17 cellular contexts compared by ENCODE assay signal in the genomic region with DNA sequence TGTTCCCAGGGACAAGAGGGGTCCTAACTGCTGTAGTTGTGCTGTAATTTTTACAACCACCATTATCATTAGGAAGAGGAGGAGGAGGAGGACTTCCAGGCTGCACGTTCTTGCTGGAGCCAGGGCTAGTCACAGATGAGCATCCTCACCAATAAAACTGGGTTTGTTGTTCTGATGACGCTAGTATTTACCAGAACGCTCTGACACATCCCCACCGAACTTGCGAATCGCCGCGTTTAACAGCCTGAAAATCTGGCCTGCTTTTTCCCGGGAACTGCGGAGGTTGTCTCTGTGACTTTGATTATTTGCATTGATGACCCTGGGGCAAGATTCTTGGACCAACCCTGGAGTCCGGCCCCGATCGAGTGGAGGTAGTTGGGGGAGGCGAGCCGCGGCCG. TPM values are rescaled to one million over a fixed set of nuclear protein-coding genes. Genes with fewer than 3 reads are reported as not detected.
A peak's percentile ranks its signal among the peaks of the same experiment; 100 is the strongest.
DNase-seq lines count a peak whose midpoint lies in the region; ATAC-seq and TF ChIP-seq lines count a peak whose summit lies in the region.
"Had no signal": no experiment of that assay in that cellular context is flagged by ENCODE, and none has a peak within 500 bp of the region (broad histone marks: within the 10 kb centered on the region; RNA-seq: fewer than 3 reads in every experiment).

No MANE protein-coding gene starts in this region.

- H3K36me3 Mint-ChIP-seq in H9 (ENCODE audit: insufficient read depth in 1 of 3, low read depth in 3 of 3) (no peaks in the 10 kb centered on the region; a peak in 1 of 7 replicates), endothelial cell (ENCODE audit: low read depth, unreplicated experiment) (no peaks in the 10 kb centered on the region), natural killer cell (no peaks in the 10 kb centered on the region)
- no peaks in the 10 kb centered on the region for H3K36me3 Mint-ChIP-seq in T-helper 2 cell treated with Interferon-gamma antibody and Interleukin-4, amounts not matched to agents 5 μg/mL and 100 μg/mL, for 36 hours (ENCODE audit: low read depth)

- no peak overlapping the region for H2BK15ac ChIP-seq in H9 (ENCODE audit: low read depth, low read length)

- H3K79me2 ChIP-seq in H9 (ENCODE audit: insufficient read depth, low read length): no peaks in the 10 kb centered on the region

- no peak overlapping the region for H3K18ac ChIP-seq in H9 (ENCODE audit: insufficient read length, low read depth, low read length)

- no peak overlapping the region for H2AK5ac ChIP-seq in H9 (ENCODE audit: insufficient read length, low read length)

- H2BK5ac ChIP-seq in H9 (ENCODE audit: insufficient read length, low read length): no peak overlapping the region

- TF ChIP-seq CTCF in AG09309 (IDR thresholded peaks at IDR 0.05; ENCODE audit: control insufficient read depth, insufficient read depth, low read depth, low read length, missing control alignments) (no peak), H9 (conservative IDR thresholded peaks at IDR 0.05) (no peak), endothelial cell (IDR thresholded peaks at IDR 0.05; ENCODE audit: unreplicated experiment) (no peak), left lung (IDR thresholded peaks at IDR 0.05) (no peak), natural killer cell (IDR thresholded peaks at IDR 0.05) (no peak)

- no peak overlapping the region for H3T11ph ChIP-seq in H9 (ENCODE audit: low read length)

- no peaks in the 10 kb centered on the region for H3K23me2 ChIP-seq in H9 (ENCODE audit: insufficient read length, low read depth, low read length, poor library complexity, severe bottlenecking)

- H3K27me3 ChIP-seq in H9 (ENCODE audit: insufficient read depth, low read length) (peaks cover 72% of the 10 kb centered on the region), left lung (peaks cover 66 to 100% of the 10 kb centered on the region in 2 donors)

- no peaks in the 10 kb centered on the region for H3K36me3 ChIP-seq in left lung
- H3K36me3 ChIP-seq: colonic mucosa had no signal

- no peak overlapping the region for H4K8ac ChIP-seq in H9 (replicated peaks; ENCODE audit: insufficient read length, low read depth, low read length)

- H2BK12ac ChIP-seq in H9 (ENCODE audit: insufficient read length, low read depth, low read length): no peak overlapping the region

- no CpG with 5 or more reads among the region's 17 CpGs for WGBS in H9 (ENCODE audit: extremely low coverage, insufficient read length, low lambda C conversion rate)

- H3K27ac Mint-ChIP-seq in H9: no peak overlapping the region
- H3K27ac Mint-ChIP-seq in endothelial cell (ENCODE audit: unreplicated experiment): no peak overlapping the region
- H3K27ac Mint-ChIP-seq in natural killer cell: no peak overlapping the region
- H3K27ac Mint-ChIP-seq in T-helper 2 cell treated with Interferon-gamma antibody and Interleukin-4, amounts not matched to agents 5 μg/mL and 100 μg/mL, for 36 hours: no peak overlapping the region

- peak overlapping the region; percentile 15 for H3K4me3 ChIP-seq in AG09309 (ENCODE audit: control insufficient read depth, low read depth, low read length)
- H3K4me3 ChIP-seq in left lung: no peak overlapping the region
- H3K4me3 ChIP-seq: colonic mucosa had no signal

- intact Hi-C loops in left lung (cut with DNase I) (no loop called here), natural killer cell (cut with micrococcal nuclease) (no loop called here)

- H3K4me3 Mint-ChIP-seq in H9 (peak overlapping the region in 1 of 2 experiments; percentile 79; a peak in 3 of 5 replicates), endothelial cell (ENCODE audit: unreplicated experiment) (peak overlapping the region; percentile 42), natural killer cell (no peak overlapping the region)
- no peak overlapping the region for H3K4me3 Mint-ChIP-seq in T-helper 2 cell treated with Interferon-gamma antibody and Interleukin-4, amounts not matched to agents 5 μg/mL and 100 μg/mL, for 36 hours

- ATAC-seq in left lung: peak; percentile 12
- no peak for ATAC-seq in natural killer cell
- ATAC-seq in HG02678 (IDR thresholded peaks at IDR 0.05; ENCODE audit: unreplicated experiment): no peak
- ATAC-seq: PC-3 had no signal

- H2BK20ac ChIP-seq in H9 (ENCODE audit: low read depth, low read length, poor library complexity, severe bottlenecking): no peak overlapping the region

- H3K4me1 Mint-ChIP-seq in H9: peaks cover 44 to 58% of the 10 kb centered on the region in 2 experiments
- peaks cover 15% of the 10 kb centered on the region for H3K4me1 Mint-ChIP-seq in endothelial cell (ENCODE audit: unreplicated experiment)
- H3K4me1 Mint-ChIP-seq in natural killer cell: no peaks in the 10 kb centered on the region
- no peaks in the 10 kb centered on the region for H3K4me1 Mint-ChIP-seq in T-helper 2 cell treated with Interferon-gamma antibody and Interleukin-4, amounts not matched to agents 5 μg/mL and 100 μg/mL, for 36 hours (ENCODE audit: low read depth)

- no peak overlapping the region for H3K9ac ChIP-seq in H9 (ENCODE audit: extremely low read depth, insufficient read length, low read length)

- H3K4me1 ChIP-seq in H9 (ENCODE audit: insufficient read depth, low read length): peaks cover 2% of the 10 kb centered on the region; the same call in 1 of the 2 replicates
- peaks cover 0 to 7% of the 10 kb centered on the region in 2 donors for H3K4me1 ChIP-seq in left lung
- H3K4me1 ChIP-seq: colonic mucosa had no signal

- no peak overlapping the region for H3K23ac ChIP-seq in H9 (ENCODE audit: insufficient read length, low read depth, low read length)

- H3K27me3 Mint-ChIP-seq in H9 (ENCODE audit: low read depth) (peaks cover 98% of the 10 kb centered on the region), endothelial cell (ENCODE audit: unreplicated experiment) (peaks cover 30% of the 10 kb centered on the region), natural killer cell (ENCODE audit: low read depth in 2 of 2) (peaks cover 57 to 65% of the 10 kb centered on the region in 2 donors)
- H3K27me3 Mint-ChIP-seq in T-helper 2 cell treated with Interferon-gamma antibody and Interleukin-4, amounts not matched to agents 5 μg/mL and 100 μg/mL, for 36 hours (ENCODE audit: low read depth): peaks cover 88% of the 10 kb centered on the region

- no peak overlapping the region for H2BK120ac ChIP-seq in H9 (ENCODE audit: low read depth, low read length, poor library complexity, severe bottlenecking)

- H3K9me3 Mint-ChIP-seq in H9 (no peaks in the 10 kb centered on the region; a peak in 1 of 5 replicates), endothelial cell (ENCODE audit: unreplicated experiment) (no peaks in the 10 kb centered on the region), natural killer cell (peaks cover 0 to 2% of the 10 kb centered on the region in 2 donors)
- no peaks in the 10 kb centered on the region for H3K9me3 Mint-ChIP-seq in T-helper 2 cell treated with Interferon-gamma antibody and Interleukin-4, amounts not matched to agents 5 μg/mL and 100 μg/mL, for 36 hours

- peak overlapping the region; percentile 35 for H3K4me2 ChIP-seq in H9 (ENCODE audit: insufficient read depth, insufficient read length, low read length)

- H3K9me3 ChIP-seq in H9 (ENCODE audit: control insufficient read depth, low read depth, low read length): no peaks in the 10 kb centered on the region
- no peaks in the 10 kb centered on the region for H3K9me3 ChIP-seq in left lung
- H3K9me3 ChIP-seq: colonic mucosa had no signal

- no peak overlapping the region for H3K14ac ChIP-seq in H9 (ENCODE audit: insufficient read depth, low read length)

- no peaks in the 10 kb centered on the region for H3K79me1 ChIP-seq in H9 (ENCODE audit: insufficient read depth, low read depth, low read length, poor library complexity, severe bottlenecking)

- no peak overlapping the region for H3K27ac ChIP-seq in H9 (ENCODE audit: insufficient read length, low read depth, low read length)
- H3K27ac ChIP-seq in left lung: peak overlapping the region; percentile 55 to 70
- H3K27ac ChIP-seq: colonic mucosa had no signal

- DNase-seq in AG09309 (ENCODE audit: low read depth): peak; percentile 67
- no peak for DNase-seq in H9
- no peak for DNase-seq in endothelial cell (ENCODE audit: low spot score)
- no peak for DNase-seq in left lung
- DNase-seq in natural killer cell: no peak
- no peak for DNase-seq in NOMO-1 treated with dmso at 0.1 percent for 144 hours (lab: John Stamatoyannopoulos, UW; ENCODE audit: unreplicated experiment)
- DNase-seq in T-helper 2 cell treated with Interferon-gamma antibody and Interleukin-4, amounts not matched to agents 5 μg/mL and 100 μg/mL, for 36 hours (ENCODE audit: low spot score): no peak
- DNase-seq: anterior cingulate cortex, colonic mucosa, erythroblast, hypothalamus, MV-4-11, NCI-H2029, NCI-H524 treated with DMSO at 0.1 percent for 48 hours, PC-3 had no signal

- no peak overlapping the region for H2AFZ ChIP-seq in H9 (ENCODE audit: low read length)

- H3K4ac ChIP-seq in H9 (ENCODE audit: low read depth, low read length): no peak overlapping the region

- no peak overlapping the region for H3K56ac ChIP-seq in H9 (ENCODE audit: insufficient read length, low read depth, low read length)

- no peak overlapping the region for H4K5ac ChIP-seq in H9 (ENCODE audit: insufficient read length, low read depth, low read length)

- H4K91ac ChIP-seq in H9 (ENCODE audit: insufficient read length, low read depth, low read length): no peak overlapping the region

- H4K20me1 ChIP-seq in H9 (ENCODE audit: control insufficient read depth, insufficient read depth, insufficient read length): no peaks in the 10 kb centered on the region

RNA-seq across cellular contexts. Expression of a gene that starts 10.2 kb away (rescaled TPM):
- not detected in 2 replicates for total RNA-seq in H9 (2021)
- total RNA-seq in endothelial cell (ENCODE audit: unreplicated experiment): 0.38 TPM
- total RNA-seq in left lung: 10 to 100 TPM; 16.8 to 18.1 TPM
- total RNA-seq in natural killer cell: not detected
- total RNA-seq: colonic mucosa, PC-3, temporal lobe had no signal

Comparison
In these comparisons a context has a peak if more than half of its experiments do, and no peak if none do; other contexts are left out.
1. RNA of a gene that starts 10.2 kb away (total RNA-seq): 16.8 to 18.1 TPM in left lung; 0.38 TPM in endothelial cell (single experiment), not detected in H9 and not detected in natural killer cell; every median in the first group is over 10 times any median in the second.